In genomic region chr6:108619431-108620197, GRCh38 we compare ENCODE assay signal across 1 cellular context.
TF ChIP-seq lines count a peak whose summit lies in the region.

No MANE protein-coding gene starts in this region.

TF ChIP-seq in IMR-90, 13 proteins besides CTCF, POLR2A, EP300 and RAD21 (continued from another document):
- no peak for TF ChIP-seq CHD1 (IDR thresholded peaks at IDR 0.05; ENCODE audit: low read depth, low read length)
- TF ChIP-seq SMC3 (IDR thresholded peaks at IDR 0.05; ENCODE audit: low read depth, low read length) = no peak
- no peak for TF ChIP-seq ELK1 (IDR thresholded peaks at IDR 0.05; ENCODE audit: borderline replicate concordance, low read depth, low read length)
- TF ChIP-seq BHLHE40 (IDR thresholded peaks at IDR 0.05; ENCODE audit: low read depth, low read length) = no peak
- TF ChIP-seq USF2 (IDR thresholded peaks at IDR 0.05; ENCODE audit: low read depth, low read length) = no peak
- TF ChIP-seq MAZ (IDR thresholded peaks at IDR 0.05; ENCODE audit: borderline replicate concordance, low read depth, low read length) = no peak
- TF ChIP-seq MXI1 (IDR thresholded peaks at IDR 0.05; ENCODE audit: borderline replicate concordance, low read depth, low read length) = no peak
- no peak for TF ChIP-seq RCOR1 (IDR thresholded peaks at IDR 0.05; ENCODE audit: insufficient replicate concordance, low read length)
- TF ChIP-seq RFX5 (IDR thresholded peaks at IDR 0.05; ENCODE audit: low read depth, low read length) = no peak
